ENCODE assay signal across 32 cellular contexts in the genomic region with DNA sequence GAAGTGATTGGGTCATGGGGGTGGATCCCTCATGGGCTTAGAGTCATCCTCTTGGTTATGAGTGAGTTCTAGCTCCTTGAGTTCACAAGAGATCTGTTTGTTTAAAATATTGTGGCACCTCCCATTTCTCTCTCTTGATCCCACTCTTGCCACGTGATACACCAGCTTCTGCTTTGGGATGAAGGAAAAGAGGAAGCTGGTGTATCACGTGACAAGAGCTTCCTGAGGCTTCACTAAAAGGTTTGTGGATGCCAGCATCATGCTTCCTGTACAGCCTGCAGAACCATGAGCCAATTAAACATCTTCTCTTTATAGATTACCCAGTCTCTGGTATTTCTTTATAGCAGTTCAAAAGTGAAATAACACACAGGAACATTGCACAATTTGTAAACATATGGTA.
"Had no signal": no experiment of that assay in that cellular context is flagged by ENCODE, and none has a peak within 500 bp of the region (broad histone marks: within the 10 kb centered on the region; RNA-seq: fewer than 3 reads in every experiment).

No MANE protein-coding gene starts in this region.

- H3K9me3 ChIP-seq: ovary, thoracic aorta, uterus had no signal

- H3K36me3 Mint-ChIP-seq: activated naive CD4-positive, alpha-beta T cell treated with anti-CD3 and anti-CD28 coated beads, Interleukin-2, amount 50 U/mL, for 24 hours; stimulated activated effector memory CD8-positive, alpha-beta T cell treated with anti-CD3 and anti-CD28 coated beads, Interleukin-12 subunit alpha, Interleukin-12 subunit beta, amount 100 ng/mL, for 72 hours; WTC11 had no signal

- H3K27me3 Mint-ChIP-seq: activated CD4-positive, alpha-beta memory T cell treated with anti-CD3 and anti-CD28 coated beads, Interleukin-2, amount 10 ng/mL, durations not matched to agents 7 days and 5 days; activated CD4-positive, alpha-beta T cell treated with anti-CD3 and anti-CD28 coated beads, Interleukin-2, amount 10 ng/mL, durations not matched to agents 7 days and 5 days; activated naive CD4-positive, alpha-beta T cell treated with anti-CD3 and anti-CD28 coated beads, Interleukin-2, amount 50 U/mL, for 24 hours; activated naive CD8-positive, alpha-beta T cell treated with anti-CD3 and anti-CD28 coated beads, Interleukin-2, amount 50 U/mL, for 24 hours; activated T-cell treated with anti-CD3 and anti-CD28 coated beads, Interleukin-2, amount 50 U/mL, for 24 hours; progenitor cell of endocrine pancreas; stimulated activated naive CD8-positive, alpha-beta T cell treated with anti-CD3 and anti-CD28 coated beads, Interleukin-15, Interleukin-2, amounts not matched to agents 100 ng/mL and 50 ng/mL, for 24 hours had no signal

- H3K4me3 ChIP-seq: ovary, skin epidermis, thoracic aorta, uterus had no signal

- H3K27ac ChIP-seq: ovary, skin epidermis, thoracic aorta, uterus had no signal

- DNase-seq: activated CD4-positive, alpha-beta memory T cell treated with anti-CD3 and anti-CD28 coated beads, Interleukin-2, amount 10 ng/mL, durations not matched to agents 7 days and 5 days; activated CD4-positive, alpha-beta T cell treated with anti-CD3 and anti-CD28 coated beads for 1 hour; activated CD4-positive, alpha-beta T cell treated with anti-CD3 and anti-CD28 coated beads, Interleukin-2, amount 10 ng/mL, durations not matched to agents 7 days and 5 days; activated CD8-positive, alpha-beta memory T cell treated with anti-CD3 and anti-CD28 coated beads, Interleukin-2, amount 50 U/mL, for 48 hours; activated gamma-delta T cell treated with Interleukin-2 at 50 U/mL for 16 hours; activated naive CD8-positive, alpha-beta T cell treated with anti-CD3 and anti-CD28 coated beads, Interleukin-2, amount 50 U/mL, for 24 hours; activated T-cell treated with anti-CD3 and anti-CD28 coated beads, Interleukin-2, amount 50 U/mL, for 24 hours; amygdala; caudate nucleus; endodermal cell; foreskin fibroblast; head of caudate nucleus; hypothalamus; immature natural killer cell; kidney; left colon; mammary epithelial cell; ovary; stimulated activated CD4-positive, alpha-beta T cell treated with anti-CD3 and anti-CD28 coated beads, Interleukin-12 subunit alpha, Interleukin-12 subunit beta, amount 100 ng/mL, for 4 hours; stimulated activated CD4-positive, alpha-beta T cell treated with anti-CD3 and anti-CD28 coated beads, Interleukin-4, amount 100 ng/mL, for 24 hours; trophoblast cell; uterus had no signal

- H3K27me3 ChIP-seq: ovary, uterus had no signal

- H3K4me3 Mint-ChIP-seq: activated CD4-positive, alpha-beta memory T cell treated with anti-CD3 and anti-CD28 coated beads, Interleukin-2, amount 10 ng/mL, durations not matched to agents 7 days and 5 days; activated CD4-positive, alpha-beta T cell treated with anti-CD3 and anti-CD28 coated beads, Interleukin-2, amount 10 ng/mL, durations not matched to agents 7 days and 5 days; activated naive CD4-positive, alpha-beta T cell treated with anti-CD3 and anti-CD28 coated beads, Interleukin-2, amount 50 U/mL, for 24 hours; activated naive CD8-positive, alpha-beta T cell treated with anti-CD3 and anti-CD28 coated beads, Interleukin-2, amount 50 U/mL, for 24 hours; activated T-cell treated with anti-CD3 and anti-CD28 coated beads, Interleukin-2, amount 50 U/mL, for 24 hours; endodermal cell; immature natural killer cell; nephron; stimulated activated effector memory CD8-positive, alpha-beta T cell treated with anti-CD3 and anti-CD28 coated beads, Interleukin-12 subunit alpha, Interleukin-12 subunit beta, amount 100 ng/mL, for 72 hours; stimulated activated naive CD8-positive, alpha-beta T cell treated with anti-CD3 and anti-CD28 coated beads, Interleukin-15, Interleukin-2, amounts not matched to agents 100 ng/mL and 50 ng/mL, for 24 hours; WTC11 had no signal

- H3K36me3 ChIP-seq: ovary, thoracic aorta, uterus had no signal

- ATAC-seq: activated naive CD8-positive, alpha-beta T cell treated with anti-CD3 and anti-CD28 coated beads, Interleukin-2, amount 50 U/mL, for 24 hours; esophagus mucosa; left colon; sciatic nerve; stimulated activated effector memory CD8-positive, alpha-beta T cell treated with anti-CD3 and anti-CD28 coated beads, Interleukin-12 subunit alpha, Interleukin-12 subunit beta, amount 100 ng/mL, for 72 hours; WTC11 had no signal

- H3K4me1 ChIP-seq: uterus had no signal

- H3K27ac Mint-ChIP-seq: activated CD4-positive, alpha-beta memory T cell treated with anti-CD3 and anti-CD28 coated beads, Interleukin-2, amount 10 ng/mL, durations not matched to agents 7 days and 5 days; activated CD4-positive, alpha-beta T cell treated with anti-CD3 and anti-CD28 coated beads, Interleukin-2, amount 10 ng/mL, durations not matched to agents 7 days and 5 days; activated naive CD4-positive, alpha-beta T cell treated with anti-CD3 and anti-CD28 coated beads, Interleukin-2, amount 50 U/mL, for 24 hours; activated naive CD8-positive, alpha-beta T cell treated with anti-CD3 and anti-CD28 coated beads, Interleukin-2, amount 50 U/mL, for 24 hours; activated T-cell treated with anti-CD3 and anti-CD28 coated beads, Interleukin-2, amount 50 U/mL, for 24 hours; endodermal cell; immature natural killer cell; nephron; progenitor cell of endocrine pancreas; stimulated activated effector memory CD8-positive, alpha-beta T cell treated with anti-CD3 and anti-CD28 coated beads, Interleukin-12 subunit alpha, Interleukin-12 subunit beta, amount 100 ng/mL, for 72 hours; stimulated activated naive CD8-positive, alpha-beta T cell treated with anti-CD3 and anti-CD28 coated beads, Interleukin-15, Interleukin-2, amounts not matched to agents 100 ng/mL and 50 ng/mL, for 24 hours; WTC11 had no signal

- H3K9me3 Mint-ChIP-seq: activated CD4-positive, alpha-beta T cell treated with anti-CD3 and anti-CD28 coated beads, Interleukin-2, amount 10 ng/mL, durations not matched to agents 7 days and 5 days; activated naive CD4-positive, alpha-beta T cell treated with anti-CD3 and anti-CD28 coated beads, Interleukin-2, amount 50 U/mL, for 24 hours; endodermal cell; nephron; WTC11 had no signal

- H3K4me1 Mint-ChIP-seq: activated CD4-positive, alpha-beta memory T cell treated with anti-CD3 and anti-CD28 coated beads, Interleukin-2, amount 10 ng/mL, durations not matched to agents 7 days and 5 days; activated CD4-positive, alpha-beta T cell treated with anti-CD3 and anti-CD28 coated beads, Interleukin-2, amount 10 ng/mL, durations not matched to agents 7 days and 5 days; activated naive CD4-positive, alpha-beta T cell treated with anti-CD3 and anti-CD28 coated beads, Interleukin-2, amount 50 U/mL, for 24 hours; activated naive CD8-positive, alpha-beta T cell treated with anti-CD3 and anti-CD28 coated beads, Interleukin-2, amount 50 U/mL, for 24 hours; endodermal cell; immature natural killer cell; nephron; stimulated activated effector memory CD8-positive, alpha-beta T cell treated with anti-CD3 and anti-CD28 coated beads, Interleukin-12 subunit alpha, Interleukin-12 subunit beta, amount 100 ng/mL, for 72 hours; WTC11 had no signal
